11 cellular contexts compared by ENCODE assay signal in the genomic region with DNA sequence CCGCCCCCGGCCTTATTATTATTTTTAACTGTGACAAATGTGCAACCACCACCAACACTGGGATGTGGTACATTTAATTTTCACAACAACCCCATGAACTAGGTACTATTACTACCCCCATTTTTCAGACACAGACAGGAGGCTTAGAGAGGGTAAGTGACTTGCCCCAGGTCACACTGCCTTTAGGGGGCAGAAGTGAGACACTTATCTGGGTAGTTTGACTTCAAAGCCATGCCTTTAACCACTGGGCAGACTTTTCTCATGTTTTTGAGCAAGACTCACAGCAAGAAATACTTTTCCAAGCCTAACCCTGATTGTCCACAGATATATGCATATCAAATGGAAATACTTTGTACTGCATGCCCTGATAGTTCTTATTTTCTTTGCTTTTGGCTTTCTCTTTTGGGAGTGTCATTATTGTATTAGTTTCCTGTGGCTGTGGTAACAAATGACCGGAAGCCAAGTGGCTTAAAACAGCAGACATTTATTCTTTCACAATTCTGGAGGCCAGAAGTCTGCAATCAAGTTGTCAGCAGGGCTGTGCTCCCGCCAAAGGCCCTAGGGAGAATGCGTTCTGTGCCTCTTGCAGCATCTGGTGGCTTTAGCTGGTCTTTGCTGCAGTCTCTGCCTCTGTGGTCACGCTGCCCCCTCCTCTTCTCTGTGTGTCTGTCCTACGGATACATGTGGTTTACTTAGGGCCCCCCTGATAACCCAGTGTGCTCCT.
DNase-seq lines count a peak whose midpoint lies in the region; ATAC-seq and TF ChIP-seq lines count a peak whose summit lies in the region.
"Had no signal": no experiment of that assay in that cellular context is flagged by ENCODE, and none has a peak within 500 bp of the region (broad histone marks: within the 10 kb centered on the region; RNA-seq: fewer than 3 reads in every experiment).

No MANE protein-coding gene starts in this region.

- no peaks in the 10 kb centered on the region for H3K27me3 ChIP-seq in body of pancreas

- H3K9me3 Mint-ChIP-seq in WTC11, result peaks cover 29% of the 10 kb centered on the region
- H3K9me3 Mint-ChIP-seq in nephron progenitor cell, result peaks cover 22% of the 10 kb centered on the region

- peak in 2 of 3 experiments; percentile 34 to 75 for DNase-seq in NCI-H1417 (lab: John Stamatoyannopoulos, UW)
- no peak for DNase-seq in NCI-H1417 treated with DMSO at 0.1 percent for 48 hours (lab: John Stamatoyannopoulos, UW)
- peak; percentile 46 for DNase-seq in WTC11 (ENCODE audit: low spot score)
- no peak for DNase-seq in nephron progenitor cell
- no peak for DNase-seq in AG20443 (ENCODE audit: low spot score)
- DNase-seq in body of pancreas, result no peak
- DNase-seq: activated T-cell treated with anti-CD3 and anti-CD28 coated beads, Interleukin-2, amount 50 U/mL, for 72 hours had no signal

- POLR2A ChIA-PET in WTC11 (lab: Charles Lee), result no interaction called here

- H3K9me3 ChIP-seq in body of pancreas, result peaks cover 0 to 9% (median 0%) of the 10 kb centered on the region in 3 donors

- H3K36me3 ChIP-seq in body of pancreas (replicated peaks in 1 of 2; ENCODE audit: insufficient read depth in 1 of 2, low read depth in 2 of 2), result no peaks in the 10 kb centered on the region

- TF ChIP-seq CTCF in WTC11 (IDR thresholded peaks at IDR 0.05), result peak; percentile 50
- TF ChIP-seq CTCF in nephron progenitor cell (IDR thresholded peaks at IDR 0.05), result no peak
- TF ChIP-seq CTCF in body of pancreas (IDR thresholded peaks at IDR 0.05), result no peak

- no peaks in the 10 kb centered on the region for H3K4me1 Mint-ChIP-seq in WTC11
- H3K4me1 Mint-ChIP-seq in nephron progenitor cell, result peaks cover 15% of the 10 kb centered on the region

- ATAC-seq in HG03432 (IDR thresholded peaks at IDR 0.05; ENCODE audit: unreplicated experiment) (peak; percentile 59), WTC11 (peak; percentile 69), GM21576 (IDR thresholded peaks at IDR 0.05; ENCODE audit: unreplicated experiment) (no peak), body of pancreas (no peak)
- ATAC-seq: A549; activated T-cell treated with anti-CD3 and anti-CD28 coated beads, Interleukin-2, amount 50 U/mL, for 72 hours; Panc1 had no signal

- no peak overlapping the region for H3K27ac ChIP-seq in body of pancreas
- H3K27ac ChIP-seq: A549 had no signal

- no peaks in the 10 kb centered on the region for H3K4me1 ChIP-seq in body of pancreas
- H3K4me1 ChIP-seq: A549 had no signal

- CTCF ChIA-PET in WTC11 (lab: Charles Lee), result interaction anchor here (1.2 to 1.5 kb wide), 4 partner anchors 9 to 74 kb away, joined by 3 to 7 read pairs (median 4); no protein-coding TSS in a partner anchor

- H3K27ac Mint-ChIP-seq in WTC11 (no peak overlapping the region), nephron progenitor cell (peak overlapping the region; percentile 62)
- H3K27ac Mint-ChIP-seq: activated T-cell treated with anti-CD3 and anti-CD28 coated beads, Interleukin-2, amount 50 U/mL, for 72 hours had no signal

- no peak overlapping the region for H3K4me3 ChIP-seq in body of pancreas
- H3K4me3 ChIP-seq: A549 had no signal

- H3K27me3 Mint-ChIP-seq in WTC11 (ENCODE audit: low read depth) (peaks cover 6% of the 10 kb centered on the region), nephron progenitor cell (ENCODE audit: low read depth, poor library complexity) (peaks cover 40% of the 10 kb centered on the region)

- 74 to 84% methylated on average over 7 of the region's 7 CpGs for WGBS in body of pancreas, 2 donors

- TF ChIP-seq POLR2A in body of pancreas (IDR thresholded peaks at IDR 0.05), result no peak

- intact Hi-C loops in body of pancreas (cut with DNase I), result no loop called here

- H3K36me3 Mint-ChIP-seq in WTC11, result peaks cover 23% of the 10 kb centered on the region
- peaks cover 15% of the 10 kb centered on the region for H3K36me3 Mint-ChIP-seq in nephron progenitor cell (ENCODE audit: low read depth)

- H3K4me3 Mint-ChIP-seq in WTC11, result no peak overlapping the region
- no peak overlapping the region for H3K4me3 Mint-ChIP-seq in nephron progenitor cell
- H3K4me3 Mint-ChIP-seq: activated T-cell treated with anti-CD3 and anti-CD28 coated beads, Interleukin-2, amount 50 U/mL, for 72 hours had no signal

TF ChIP-seq in WTC11, 78 proteins besides CTCF, POLR2A, EP300 and RAD21:
- TF ChIP-seq, protein P1, sequence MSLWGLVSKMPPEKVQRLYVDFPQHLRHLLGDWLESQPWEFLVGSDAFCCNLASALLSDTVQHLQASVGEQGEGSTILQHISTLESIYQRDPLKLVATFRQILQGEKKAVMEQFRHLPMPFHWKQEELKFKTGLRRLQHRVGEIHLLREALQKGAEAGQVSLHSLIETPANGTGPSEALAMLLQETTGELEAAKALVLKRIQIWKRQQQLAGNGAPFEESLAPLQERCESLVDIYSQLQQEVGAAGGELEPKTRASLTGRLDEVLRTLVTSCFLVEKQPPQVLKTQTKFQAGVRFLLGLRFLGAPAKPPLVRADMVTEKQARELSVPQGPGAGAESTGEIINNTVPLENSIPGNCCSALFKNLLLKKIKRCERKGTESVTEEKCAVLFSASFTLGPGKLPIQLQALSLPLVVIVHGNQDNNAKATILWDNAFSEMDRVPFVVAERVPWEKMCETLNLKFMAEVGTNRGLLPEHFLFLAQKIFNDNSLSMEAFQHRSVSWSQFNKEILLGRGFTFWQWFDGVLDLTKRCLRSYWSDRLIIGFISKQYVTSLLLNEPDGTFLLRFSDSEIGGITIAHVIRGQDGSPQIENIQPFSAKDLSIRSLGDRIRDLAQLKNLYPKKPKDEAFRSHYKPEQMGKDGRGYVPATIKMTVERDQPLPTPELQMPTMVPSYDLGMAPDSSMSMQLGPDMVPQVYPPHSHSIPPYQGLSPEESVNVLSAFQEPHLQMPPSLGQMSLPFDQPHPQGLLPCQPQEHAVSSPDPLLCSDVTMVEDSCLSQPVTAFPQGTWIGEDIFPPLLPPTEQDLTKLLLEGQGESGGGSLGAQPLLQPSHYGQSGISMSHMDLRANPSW (CRISPR knock-in tag; conservative IDR thresholded peaks at IDR 0.05; ENCODE audit: low read depth), result no peak
- TF ChIP-seq RORB (CRISPR knock-in tag; IDR thresholded peaks at IDR 0.05) (no peak), NR3C1 (CRISPR knock-in tag; conservative IDR thresholded peaks at IDR 0.05; ENCODE audit: low read depth) (no peak), FOXK1 (CRISPR knock-in tag; IDR thresholded peaks at IDR 0.05) (no peak), GABPB1 (CRISPR knock-in tag; IDR thresholded peaks at IDR 0.05) (no peak), EMX1 (CRISPR knock-in tag; IDR thresholded peaks at IDR 0.05) (no peak)
- TF ChIP-seq, protein P2, sequence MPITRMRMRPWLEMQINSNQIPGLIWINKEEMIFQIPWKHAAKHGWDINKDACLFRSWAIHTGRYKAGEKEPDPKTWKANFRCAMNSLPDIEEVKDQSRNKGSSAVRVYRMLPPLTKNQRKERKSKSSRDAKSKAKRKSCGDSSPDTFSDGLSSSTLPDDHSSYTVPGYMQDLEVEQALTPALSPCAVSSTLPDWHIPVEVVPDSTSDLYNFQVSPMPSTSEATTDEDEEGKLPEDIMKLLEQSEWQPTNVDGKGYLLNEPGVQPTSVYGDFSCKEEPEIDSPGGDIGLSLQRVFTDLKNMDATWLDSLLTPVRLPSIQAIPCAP (CRISPR knock-in tag; IDR thresholded peaks at IDR 0.05), result no peak

Comparison
In these comparisons a context has a peak if more than half of its experiments do, and no peak if none do; other contexts are left out.
1. DNase-seq: peak in NCI-H1417 (2 of 3) and WTC11 (single experiment); none in NCI-H1417 treated with DMSO at 0.1 percent for 48 hours (single experiment), nephron progenitor cell (single experiment), AG20443 (single experiment) and body of pancreas (0 of 4).
2. ATAC-seq: peak in HG03432 (single experiment) and WTC11 (single experiment); none in GM21576 (single experiment) and body of pancreas (single experiment).